ENCODE assay signal across 8 cellular contexts in genomic region chr4:77817304-77818076, GRCh38. TPM values are rescaled to one million over a fixed set of nuclear protein-coding genes. Genes with fewer than 3 reads are reported as not detected.
DNase-seq lines count a peak whose midpoint lies in the region; ATAC-seq and TF ChIP-seq lines count a peak whose summit lies in the region.

No MANE protein-coding gene starts in this region.

- no peak for DNase-seq in activated naive CD4-positive, alpha-beta T cell treated with anti-CD3 and anti-CD28 coated beads, Interleukin-2, amount 10 ng/mL, durations not matched to agents 7 days and 5 days
- DNase-seq in activated naive CD4-positive, alpha-beta T cell treated with Interleukin-2 at 50 U/mL for 16 hours = no peak
- no peak for DNase-seq in T-helper 2 cell treated with Interferon-gamma antibody and Interleukin-4, amounts not matched to agents 5 μg/mL and 100 μg/mL, for 36 hours (ENCODE audit: low spot score)
- DNase-seq in foreskin keratinocyte (peak in 1 of 2 donors; percentile 2), gastrocnemius medialis (no peak), amniotic stem cell (lab: John Stamatoyannopoulos, UW) (no peak), mesenteric fat pad (ENCODE audit: low spot score) (no peak), DMS153 (lab: John Stamatoyannopoulos, UW) (no peak)

- H3K9me3 ChIP-seq in gastrocnemius medialis = no peaks in the 10 kb centered on the region

- peaks cover 36% of the 10 kb centered on the region for H3K36me3 Mint-ChIP-seq in activated naive CD4-positive, alpha-beta T cell treated with anti-CD3 and anti-CD28 coated beads, Interleukin-2, amount 10 ng/mL, durations not matched to agents 7 days and 5 days
- H3K36me3 Mint-ChIP-seq in T-helper 2 cell treated with Interferon-gamma antibody and Interleukin-4, amounts not matched to agents 5 μg/mL and 100 μg/mL, for 36 hours (ENCODE audit: low read depth) = peaks cover 31% of the 10 kb centered on the region

- H3K36me3 ChIP-seq in gastrocnemius medialis = no peaks in the 10 kb centered on the region

- peak overlapping the region; percentile 75 to 97 (median 92) for H3K4me3 ChIP-seq in gastrocnemius medialis

- peak overlapping the region; percentile 98 for H3K27ac Mint-ChIP-seq in activated naive CD4-positive, alpha-beta T cell treated with anti-CD3 and anti-CD28 coated beads, Interleukin-2, amount 10 ng/mL, durations not matched to agents 7 days and 5 days
- peak overlapping the region; percentile 96 for H3K27ac Mint-ChIP-seq in T-helper 2 cell treated with Interferon-gamma antibody and Interleukin-4, amounts not matched to agents 5 μg/mL and 100 μg/mL, for 36 hours

- peaks cover 4% of the 10 kb centered on the region for H3K27me3 Mint-ChIP-seq in activated naive CD4-positive, alpha-beta T cell treated with anti-CD3 and anti-CD28 coated beads, Interleukin-2, amount 10 ng/mL, durations not matched to agents 7 days and 5 days
- no peaks in the 10 kb centered on the region for H3K27me3 Mint-ChIP-seq in T-helper 2 cell treated with Interferon-gamma antibody and Interleukin-4, amounts not matched to agents 5 μg/mL and 100 μg/mL, for 36 hours (ENCODE audit: low read depth)

- no peaks in the 10 kb centered on the region for H3K9me3 Mint-ChIP-seq in activated naive CD4-positive, alpha-beta T cell treated with anti-CD3 and anti-CD28 coated beads, Interleukin-2, amount 10 ng/mL, durations not matched to agents 7 days and 5 days
- no peaks in the 10 kb centered on the region for H3K9me3 Mint-ChIP-seq in T-helper 2 cell treated with Interferon-gamma antibody and Interleukin-4, amounts not matched to agents 5 μg/mL and 100 μg/mL, for 36 hours

- in situ Hi-C loops in gastrocnemius medialis (cut with MboI; ENCODE audit: low sequenced_read_pairs in 4 of 4) = no loop called here

- H3K4me1 Mint-ChIP-seq in activated naive CD4-positive, alpha-beta T cell treated with anti-CD3 and anti-CD28 coated beads, Interleukin-2, amount 10 ng/mL, durations not matched to agents 7 days and 5 days = peaks cover 56% of the 10 kb centered on the region
- peaks cover 53% of the 10 kb centered on the region for H3K4me1 Mint-ChIP-seq in T-helper 2 cell treated with Interferon-gamma antibody and Interleukin-4, amounts not matched to agents 5 μg/mL and 100 μg/mL, for 36 hours (ENCODE audit: low read depth)

- intact Hi-C loops in gastrocnemius medialis (cut with DNase I; ENCODE audit: low total_unique reads) = loop anchor here (2.0 to 5.0 kb wide), 3 partner anchors 21 to 240 kb away; partner anchors contain the start of gene FRAS1

- peak overlapping the region; percentile 94 for H3K4me3 Mint-ChIP-seq in activated naive CD4-positive, alpha-beta T cell treated with anti-CD3 and anti-CD28 coated beads, Interleukin-2, amount 10 ng/mL, durations not matched to agents 7 days and 5 days
- H3K4me3 Mint-ChIP-seq in T-helper 2 cell treated with Interferon-gamma antibody and Interleukin-4, amounts not matched to agents 5 μg/mL and 100 μg/mL, for 36 hours = peak overlapping the region; percentile 99

- ATAC-seq in foreskin keratinocyte = peak; percentile 0
- ATAC-seq in gastrocnemius medialis = no peak

- CTCF ChIA-PET in activated naive CD4-positive, alpha-beta T cell treated with anti-CD3 and anti-CD28 coated beads, Interleukin-2, amount 10 ng/mL, durations not matched to agents 7 days and 5 days (lab: Charles Lee) = interaction anchor here (1.3 to 2.8 kb wide), 8 partner anchors 9 to 79 kb away, joined by 4 to 19 read pairs (median 10); partner anchors contain the start of gene MRPL1

- TF ChIP-seq POLR2A in gastrocnemius medialis (IDR thresholded peaks at IDR 0.05) = no peak

- TF ChIP-seq CTCF in foreskin keratinocyte (conservative IDR thresholded peaks at IDR 0.05) = no peak
- TF ChIP-seq CTCF in gastrocnemius medialis (IDR thresholded peaks at IDR 0.05 in 4 of 5, conservative IDR thresholded peaks at IDR 0.05 in 1 of 5) = no peak

- H3K27me3 ChIP-seq in foreskin keratinocyte (no peaks in the 10 kb centered on the region), gastrocnemius medialis (no peaks in the 10 kb centered on the region)

- H3K4me1 ChIP-seq in foreskin keratinocyte (peaks cover 18% of the 10 kb centered on the region), gastrocnemius medialis (peaks cover 58 to 60% of the 10 kb centered on the region in 2 donors)

- no peak overlapping the region for H3K27ac ChIP-seq in foreskin keratinocyte
- peak overlapping the region; percentile 91 to 100 (median 98) for H3K27ac ChIP-seq in gastrocnemius medialis

RNA-seq across cellular contexts. Expression of gene CNOT6L, which starts 1.7 kb away (rescaled TPM):
- total RNA-seq in foreskin keratinocyte (17.1 and 17.6 TPM in 2 replicates), gastrocnemius medialis (10 to 100 TPM in 3 of 4 donors, 1 to 10 TPM in 1; 10.0 to 21.1 (median 13.1) TPM), mesenteric fat pad (39.9 TPM)
- polyA plus RNA-seq in foreskin keratinocyte = 3.2 and 4.2 TPM in 2 replicates

RNA-seq across cellular contexts. Expression of gene MRPL1, which starts 45.1 kb away (rescaled TPM):
- total RNA-seq in foreskin keratinocyte (56.2 and 57.8 TPM in 2 replicates), gastrocnemius medialis (10 to 100 TPM; 29.2 to 52.0 (median 31.5) TPM), mesenteric fat pad (23.3 TPM)
- polyA plus RNA-seq in foreskin keratinocyte = 42.0 and 43.7 TPM in 2 replicates
